ENCODE assay signal across 8 cellular contexts in the genomic region with DNA sequence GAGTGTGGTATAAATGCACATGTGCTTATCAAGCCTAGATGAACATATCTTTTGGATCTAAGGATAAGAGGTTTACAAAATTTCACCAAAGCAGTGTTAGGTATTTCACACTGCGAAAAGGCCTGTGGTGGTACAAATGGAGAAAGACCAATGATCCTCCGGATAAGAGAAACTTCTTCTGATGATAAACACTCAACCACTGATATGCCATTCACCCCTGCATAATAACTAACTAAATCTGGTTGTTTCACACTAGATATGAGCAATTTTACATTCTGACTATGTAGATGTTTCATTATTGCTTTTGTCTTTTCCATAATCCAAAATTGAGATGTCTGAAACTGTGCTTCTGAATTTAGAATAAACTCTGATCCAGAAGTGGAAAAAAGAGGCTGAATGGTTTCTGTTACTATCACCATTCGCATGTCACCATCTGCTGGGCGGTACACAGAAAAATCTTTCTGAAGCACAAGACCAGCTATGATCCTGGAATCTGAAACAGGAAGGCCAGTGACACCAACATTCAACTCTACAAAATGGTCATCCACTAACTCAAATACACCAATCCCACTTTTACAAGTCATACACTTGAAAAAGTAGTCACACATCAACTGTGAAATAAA. TPM values are rescaled to one million over a fixed set of nuclear protein-coding genes. Genes with fewer than 3 reads are reported as not detected.
A peak's percentile ranks its signal among the peaks of the same experiment; 100 is the strongest.
DNase-seq lines count a peak whose midpoint lies in the region; ATAC-seq and TF ChIP-seq lines count a peak whose summit lies in the region.

No MANE protein-coding gene starts in this region.

- H3K27ac ChIP-seq in A673 (ENCODE audit: low read depth, low read length, poor library complexity, severe bottlenecking) (no peak overlapping the region), liver (ENCODE audit: low read depth in 1 of 2, low read length in 2 of 2) (peak overlapping the region in 1 of 2 donors; percentile 23), thymus (ENCODE audit: low read depth) (no peak overlapping the region)

- no peak overlapping the region for H3K27ac Mint-ChIP-seq in central memory CD8-positive, alpha-beta T cell (ENCODE audit: low read depth)

- WGBS in liver, result 47% methylated on average over 4 of the region's 4 CpGs
- WGBS in thymus, result 62% methylated on average over 4 of the region's 4 CpGs

- H3K4me3 Mint-ChIP-seq in central memory CD8-positive, alpha-beta T cell, result peak overlapping the region; percentile 89

- ATAC-seq in HG03442 (IDR thresholded peaks at IDR 0.05; ENCODE audit: unreplicated experiment), result peak; percentile 31
- no peak for ATAC-seq in central memory CD8-positive, alpha-beta T cell (replicated peaks; ENCODE audit: extremely low read depth, poor library complexity, severe bottlenecking)
- no peak for ATAC-seq in GM19035 (IDR thresholded peaks at IDR 0.05; ENCODE audit: unreplicated experiment)

- peak overlapping the region; percentile 94 for H3K4me3 ChIP-seq in A673 (ENCODE audit: low read depth, low read length, poor library complexity, severe bottlenecking)
- peak overlapping the region; percentile 81 to 97 (median 91) for H3K4me3 ChIP-seq in liver (ENCODE audit: low read depth in 1 of 3, low read length in 3 of 3)
- H3K4me3 ChIP-seq in thymus (ENCODE audit: low read length), result peak overlapping the region; percentile 77

- intact Hi-C loops in A673 (cut with micrococcal nuclease; ENCODE audit: unreplicated experiment), result loop anchor here (5.0 to 10.0 kb wide), 6 partner anchors 110 to 822 kb away; partner anchors contain the start of gene NAP1L1

- H3K9ac ChIP-seq in liver (ENCODE audit: low read depth in 1 of 2, low read length in 2 of 2), result no peak overlapping the region

- CTCF ChIA-PET in A673 (lab: Charles Lee), result interaction anchor here (0.5 to 0.6 kb wide), 2 partner anchors 211 to 263 kb away, joined by 3 to 5 read pairs; no protein-coding TSS in a partner anchor

- TF ChIP-seq CTCF in A673 (conservative IDR thresholded peaks at IDR 0.05; ENCODE audit: low read depth, low read length), result peak; percentile 41
- TF ChIP-seq CTCF in liver (IDR thresholded peaks at IDR 0.05; ENCODE audit: low read depth, low read length, missing input control), result peak; percentile 31

- BruUV-seq in A673 (replicated peaks; lab: Mats Ljungman, UMichigan), result no TSS peak

- POLR2A ChIA-PET in A673 (lab: Charles Lee; ENCODE audit: low non-redundant PET), result no interaction called here

- DNase-seq in A673 (ENCODE audit: low spot score) (peak; percentile 36), GM04504 (ENCODE audit: low read depth) (peak; percentile 44), RPMI7951 (ENCODE audit: low read depth) (peak; percentile 68)
- DNase-seq in central memory CD8-positive, alpha-beta T cell (ENCODE audit: low spot score in 2 of 2), result no peak

- no peaks in the 10 kb centered on the region for H3K9me3 Mint-ChIP-seq in central memory CD8-positive, alpha-beta T cell

- peaks cover 7% of the 10 kb centered on the region for H3K36me3 Mint-ChIP-seq in central memory CD8-positive, alpha-beta T cell (ENCODE audit: insufficient read depth)

- H3K4me1 Mint-ChIP-seq in central memory CD8-positive, alpha-beta T cell, result peaks cover 22% of the 10 kb centered on the region

- H3K36me3 ChIP-seq in A673 (ENCODE audit: insufficient read depth, low read length, poor library complexity, severe bottlenecking), result no peaks in the 10 kb centered on the region
- H3K36me3 ChIP-seq in liver (ENCODE audit: control insufficient read depth in 4 of 4, insufficient read depth in 3 of 4, low read depth in 1 of 4, low read length in 3 of 4), result no peaks in the 10 kb centered on the region
- H3K36me3 ChIP-seq in thymus (ENCODE audit: control insufficient read depth, insufficient read depth), result no peaks in the 10 kb centered on the region

- peak; percentile 81 to 92 for TF ChIP-seq RAD21 in liver (IDR thresholded peaks at IDR 0.05)

- H3K27me3 Mint-ChIP-seq in central memory CD8-positive, alpha-beta T cell, result no peaks in the 10 kb centered on the region

- H3K27me3 ChIP-seq in A673 (replicated peaks; ENCODE audit: insufficient read depth, low read depth, low read length, poor library complexity) (no peaks in the 10 kb centered on the region), liver (ENCODE audit: control insufficient read depth in 4 of 4, insufficient read depth in 4 of 4, low read length in 3 of 4) (no peaks in the 10 kb centered on the region), thymus (ENCODE audit: control insufficient read depth, insufficient read depth) (no peaks in the 10 kb centered on the region)

- H3K4me1 ChIP-seq in A673 (ENCODE audit: insufficient read depth, low read length, poor library complexity, severe bottlenecking), result peaks cover 7% of the 10 kb centered on the region
- H3K4me1 ChIP-seq in liver (ENCODE audit: control insufficient read depth in 4 of 4, insufficient read depth in 4 of 4, low read length in 3 of 4), result peaks cover 2 to 29% (median 21%) of the 10 kb centered on the region in 4 donors
- H3K4me1 ChIP-seq in thymus (ENCODE audit: control insufficient read depth, insufficient read depth, low read length), result peaks cover 14% of the 10 kb centered on the region

- H3K9me3 ChIP-seq in A673 (ENCODE audit: low read depth, low read length, poor library complexity, severe bottlenecking) (no peaks in the 10 kb centered on the region), liver (ENCODE audit: control insufficient read depth in 4 of 4, low read length in 3 of 4) (no peaks in the 10 kb centered on the region), thymus (ENCODE audit: control insufficient read depth) (no peaks in the 10 kb centered on the region)

TF ChIP-seq in liver, 16 proteins besides CTCF, POLR2A, EP300 and RAD21:
- TF ChIP-seq JUND (IDR thresholded peaks at IDR 0.05) (no peak), HNF4G (IDR thresholded peaks at IDR 0.05) (no peak), YY1 (IDR thresholded peaks at IDR 0.05) (peak; percentile 16), GABPA (IDR thresholded peaks at IDR 0.05 in 1 of 2, conservative IDR thresholded peaks at IDR 0.05 in 1 of 2) (peak in 1 of 2 donors; percentile 26)
- TF ChIP-seq, protein P1, sequence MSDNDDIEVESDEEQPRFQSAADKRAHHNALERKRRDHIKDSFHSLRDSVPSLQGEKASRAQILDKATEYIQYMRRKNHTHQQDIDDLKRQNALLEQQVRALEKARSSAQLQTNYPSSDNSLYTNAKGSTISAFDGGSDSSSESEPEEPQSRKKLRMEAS (IDR thresholded peaks at IDR 0.05), result no peak
- TF ChIP-seq, protein P2, sequence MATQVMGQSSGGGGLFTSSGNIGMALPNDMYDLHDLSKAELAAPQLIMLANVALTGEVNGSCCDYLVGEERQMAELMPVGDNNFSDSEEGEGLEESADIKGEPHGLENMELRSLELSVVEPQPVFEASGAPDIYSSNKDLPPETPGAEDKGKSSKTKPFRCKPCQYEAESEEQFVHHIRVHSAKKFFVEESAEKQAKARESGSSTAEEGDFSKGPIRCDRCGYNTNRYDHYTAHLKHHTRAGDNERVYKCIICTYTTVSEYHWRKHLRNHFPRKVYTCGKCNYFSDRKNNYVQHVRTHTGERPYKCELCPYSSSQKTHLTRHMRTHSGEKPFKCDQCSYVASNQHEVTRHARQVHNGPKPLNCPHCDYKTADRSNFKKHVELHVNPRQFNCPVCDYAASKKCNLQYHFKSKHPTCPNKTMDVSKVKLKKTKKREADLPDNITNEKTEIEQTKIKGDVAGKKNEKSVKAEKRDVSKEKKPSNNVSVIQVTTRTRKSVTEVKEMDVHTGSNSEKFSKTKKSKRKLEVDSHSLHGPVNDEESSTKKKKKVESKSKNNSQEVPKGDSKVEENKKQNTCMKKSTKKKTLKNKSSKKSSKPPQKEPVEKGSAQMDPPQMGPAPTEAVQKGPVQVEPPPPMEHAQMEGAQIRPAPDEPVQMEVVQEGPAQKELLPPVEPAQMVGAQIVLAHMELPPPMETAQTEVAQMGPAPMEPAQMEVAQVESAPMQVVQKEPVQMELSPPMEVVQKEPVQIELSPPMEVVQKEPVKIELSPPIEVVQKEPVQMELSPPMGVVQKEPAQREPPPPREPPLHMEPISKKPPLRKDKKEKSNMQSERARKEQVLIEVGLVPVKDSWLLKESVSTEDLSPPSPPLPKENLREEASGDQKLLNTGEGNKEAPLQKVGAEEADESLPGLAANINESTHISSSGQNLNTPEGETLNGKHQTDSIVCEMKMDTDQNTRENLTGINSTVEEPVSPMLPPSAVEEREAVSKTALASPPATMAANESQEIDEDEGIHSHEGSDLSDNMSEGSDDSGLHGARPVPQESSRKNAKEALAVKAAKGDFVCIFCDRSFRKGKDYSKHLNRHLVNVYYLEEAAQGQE (IDR thresholded peaks at IDR 0.05), result no peak

RNA-seq across cellular contexts. Expression of gene BBS10, which starts 1.3 kb away (rescaled TPM):
- 6.3 and 6.5 TPM in 2 replicates for total RNA-seq in A673 (2021)
- 13.9 and 17.9 TPM in 2 replicates for total RNA-seq in RPMI7951 (2014; rRNA removed; shearing (Covaris generic))
- 1 to 10 TPM; 4.7 to 6.7 TPM for total RNA-seq in liver
- polyA plus RNA-seq in liver, result 1 to 10 TPM; 2.5 to 3.3 TPM
- 13.3 TPM for polyA plus RNA-seq in thymus

Comparison
In these comparisons a context has a peak if more than half of its experiments do, and no peak if none do; other contexts are left out.
1. DNase-seq: peak in A673 (single experiment), GM04504 (single experiment) and RPMI7951 (single experiment); none in central memory CD8-positive, alpha-beta T cell (0 of 2).
2. Peak in every context shown above with its lines, with median percentiles within 50 percentile points of each other: H3K4me3 ChIP-seq.